ENCODE assay signal across 20 cellular contexts in genomic region chr17:70098030-70098429, GRCh38. TPM values are rescaled to one million over a fixed set of nuclear protein-coding genes. Genes with fewer than 3 reads are reported as not detected.
DNase-seq lines count a peak whose midpoint lies in the region; ATAC-seq and TF ChIP-seq lines count a peak whose summit lies in the region.
"Had no signal": no experiment of that assay in that cellular context is flagged by ENCODE, and none has a peak within 500 bp of the region (broad histone marks: within the 10 kb centered on the region; RNA-seq: fewer than 3 reads in every experiment).

No MANE protein-coding gene starts in this region.

- no peaks in the 10 kb centered on the region for H3K4me1 ChIP-seq in A673 (ENCODE audit: insufficient read depth, low read length, poor library complexity, severe bottlenecking)
- H3K4me1 ChIP-seq: SJCRH30 had no signal

- no peaks in the 10 kb centered on the region for H3K9me3 ChIP-seq in A673 (ENCODE audit: low read depth, low read length, poor library complexity, severe bottlenecking)
- H3K9me3 ChIP-seq: SJCRH30 had no signal

- CTCF ChIA-PET in A673 (lab: Charles Lee): no interaction called here

- no peak for TF ChIP-seq CTCF in A673 (conservative IDR thresholded peaks at IDR 0.05; ENCODE audit: low read depth, low read length)

- no peak for ATAC-seq in GM21423 (IDR thresholded peaks at IDR 0.05; ENCODE audit: unreplicated experiment)
- ATAC-seq in GM19023 (IDR thresholded peaks at IDR 0.05; ENCODE audit: unreplicated experiment): no peak

- peak; percentile 19 for DNase-seq in DMS153 (lab: John Stamatoyannopoulos, UW)
- DNase-seq in DMS153 treated with DMSO at 0.1 percent for 48 hours (lab: John Stamatoyannopoulos, UW; ENCODE audit: unreplicated experiment): no peak
- DNase-seq in A673 (ENCODE audit: low spot score): peak; percentile 15
- DNase-seq in kidney tubule cell (ENCODE audit: low spot score): peak; percentile 34
- DNase-seq in germinal center (ENCODE audit: low spot score): no peak
- DNase-seq: H9; IMR-90; Karpas-422; NCI-H2029 treated with DMSO at 0.1 percent for 48 hours; NCI-H345; NCI-H526; NK-92 treated with Interleukin-12 subunit alpha and Interleukin-12 subunit beta, amount 100 ng/mL, for 24 hours; SJCRH30 had no signal

- BruUV-seq in A673 (replicated peaks; lab: Mats Ljungman, UMichigan): no TSS peak

- H3K27ac ChIP-seq in A673 (ENCODE audit: low read depth, low read length, poor library complexity, severe bottlenecking): no peak overlapping the region
- H3K27ac ChIP-seq: 22Rv1, RWPE1, SJCRH30 had no signal

- H3K4me3 ChIP-seq in A673 (ENCODE audit: low read depth, low read length, poor library complexity, severe bottlenecking): no peak overlapping the region
- H3K4me3 ChIP-seq: SJCRH30 had no signal

- POLR2A ChIA-PET in A673 (lab: Charles Lee; ENCODE audit: low non-redundant PET): no interaction called here

- H3K27me3 ChIP-seq in A673 (replicated peaks; ENCODE audit: insufficient read depth, low read depth, low read length, poor library complexity): peaks cover 32% of the 10 kb centered on the region
- H3K27me3 ChIP-seq: SJCRH30 had no signal

- intact Hi-C loops in A673 (cut with micrococcal nuclease; ENCODE audit: unreplicated experiment): no loop called here

- no peaks in the 10 kb centered on the region for H3K36me3 ChIP-seq in A673 (ENCODE audit: insufficient read depth, low read length, poor library complexity, severe bottlenecking)
- H3K36me3 ChIP-seq: SJCRH30 had no signal

TF ChIP-seq in PFSK-1, 5 proteins besides CTCF, POLR2A, EP300 and RAD21:
- peak; percentile 10; the same call in 1 of the 2 replicates for TF ChIP-seq TAF1 (IDR thresholded peaks at IDR 0.05; ENCODE audit: borderline replicate concordance, insufficient read depth, low read length)
- TF ChIP-seq FOXP2 (optimal IDR thresholded peaks at IDR 0.05; ENCODE audit: borderline replicate concordance, extremely low read depth, extremely low read length, insufficient read depth): no peak

RNA-seq across cellular contexts. Expression of gene KCNJ16, which starts 23.0 kb away (rescaled TPM):
- total RNA-seq in A673 (2021): not detected in 2 replicates
- 0.73 TPM for polyA plus RNA-seq in PFSK-1 (2012; ENCODE audit: insufficient read length, low read depth)
- total RNA-seq: H9, HT-29, IMR-90, SJCRH30 had no signal
- polyA plus RNA-seq: BJ, IMR-90 had no signal

Comparison
In these comparisons a context has a peak if more than half of its experiments do, and no peak if none do; other contexts are left out.
1. DNase-seq: peak in DMS153 (single experiment), A673 (single experiment) and kidney tubule cell (single experiment); none in DMS153 treated with DMSO at 0.1 percent for 48 hours (single experiment) and germinal center (single experiment).